Comparison of ENCODE assay signal across 19 cellular contexts in genomic region chrX:155968106-155968714, GRCh38.
"Had no signal": no experiment of that assay in that cellular context is flagged by ENCODE, and none has a peak within 500 bp of the region (broad histone marks: within the 10 kb centered on the region; RNA-seq: fewer than 3 reads in every experiment).

No MANE protein-coding gene starts in this region.

- H3K36me3 ChIP-seq: spleen, tibial artery had no signal

- H3K4me3 Mint-ChIP-seq: activated T-helper 17 cell treated with anti-CD3 and anti-CD28 coated beads, Interleukin-2, amount 50 U/mL, for 72 hours; mesothelial cell of epicardium; natural killer cell treated with Interleukin-12 subunit alpha and Interleukin-12 subunit beta and Interleukin-15 and Interleukin-18, amount 100 ng/mL, for 72 hours; T-cell had no signal

- DNase-seq: activated CD4-positive, alpha-beta T cell treated with anti-CD3 and anti-CD28 coated beads, Interleukin-2, amount 50 U/mL, for 1 hour; activated naive CD4-positive, alpha-beta T cell treated with Interleukin-2 at 50 U/mL for 16 hours; activated T-cell treated with anti-CD3 and anti-CD28 coated beads, Interleukin-2, amount 50 U/mL, for 1 hour; aorta; erythroblast; foreskin melanocyte; retina; spleen; stimulated activated naive CD4-positive, alpha-beta T cell; substantia nigra; T-cell; T-helper 9 cell; tibial artery had no signal

- H3K4me1 ChIP-seq: spleen, tibial artery had no signal

- H3K27me3 ChIP-seq: tibial artery had no signal

- H3K36me3 Mint-ChIP-seq: T-cell had no signal

- ATAC-seq: activated CD4-positive, CD25-positive, alpha-beta regulatory T cell treated with anti-CD3 and anti-CD28 coated beads, Interleukin-2, amount 50 U/mL, for 24 hours; activated T-helper 17 cell treated with anti-CD3 and anti-CD28 coated beads, Interleukin-2, amount 50 U/mL, for 72 hours; natural killer cell treated with Interleukin-12 subunit alpha and Interleukin-12 subunit beta and Interleukin-15 and Interleukin-18, amount 100 ng/mL, for 72 hours; T-cell had no signal

- H3K4me3 ChIP-seq: coronary artery, lung, spleen, tibial artery had no signal

- H3K27ac ChIP-seq: coronary artery, spleen, tibial artery had no signal

- H3K4me1 Mint-ChIP-seq: activated T-helper 17 cell treated with anti-CD3 and anti-CD28 coated beads, Interleukin-2, amount 50 U/mL, for 72 hours; mesothelial cell of epicardium had no signal

- H3K27ac Mint-ChIP-seq: activated T-helper 17 cell treated with anti-CD3 and anti-CD28 coated beads, Interleukin-2, amount 50 U/mL, for 72 hours; mesothelial cell of epicardium; natural killer cell treated with Interleukin-12 subunit alpha and Interleukin-12 subunit beta and Interleukin-15 and Interleukin-18, amount 100 ng/mL, for 72 hours had no signal
